ENCODE assay signal across 19 cellular contexts in the genomic region with DNA sequence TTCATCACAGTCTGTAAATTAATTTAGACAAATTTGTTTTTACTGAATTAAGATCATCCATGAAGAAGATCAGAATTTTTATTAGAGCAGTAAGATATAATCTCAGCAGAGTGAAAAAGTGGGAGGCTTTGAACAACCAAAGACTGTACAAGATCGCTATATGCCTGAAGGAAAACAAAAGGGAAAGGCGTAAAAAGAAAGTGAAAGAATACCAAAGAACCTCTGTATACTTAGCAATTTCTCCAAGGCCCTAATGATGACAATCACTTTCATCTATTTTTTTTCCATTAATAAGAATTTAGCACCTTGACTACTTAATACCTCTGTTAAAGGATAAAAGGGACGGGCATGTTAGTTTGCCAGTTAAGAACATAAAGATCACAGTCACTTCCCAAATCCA. TPM values are rescaled to one million over a fixed set of nuclear protein-coding genes. Genes with fewer than 3 reads are reported as not detected.
DNase-seq lines count a peak whose midpoint lies in the region; ATAC-seq and FAIRE-seq lines count a peak whose summit lies in the region.
"Had no signal": no experiment of that assay in that cellular context is flagged by ENCODE, and none has a peak within 500 bp of the region (broad histone marks: within the 10 kb centered on the region; RNA-seq: fewer than 3 reads in every experiment).

No MANE protein-coding gene starts in this region.

- no peaks in the 10 kb centered on the region for H3K36me3 ChIP-seq in small intestine (ENCODE audit: control insufficient read depth in 2 of 2, insufficient read depth in 2 of 2, low read length in 2 of 2)

- no peak overlapping the region for H3K4me3 ChIP-seq in small intestine (ENCODE audit: low read depth in 1 of 2, low read length in 2 of 2)
- H3K4me3 ChIP-seq: GM23338 had no signal

- H3K27me3 ChIP-seq in small intestine (ENCODE audit: control insufficient read depth in 2 of 2, insufficient read depth in 2 of 2, low read length in 2 of 2), result no peaks in the 10 kb centered on the region

- FAIRE-seq in GM19239 (lab: Jason Lieb, UNC) (peak; percentile 35), small intestine (lab: Jason Lieb, UNC) (peak; percentile 61)
- FAIRE-seq: GM12892, GM18507, H54 had no signal

- H3K4me1 ChIP-seq in small intestine (ENCODE audit: control insufficient read depth in 2 of 2, insufficient read depth in 1 of 2, low read depth in 1 of 2, low read length in 1 of 2), result no peaks in the 10 kb centered on the region

- DNase-seq in GM19239 (ENCODE audit: insufficient read length, low spot score), result no peak
- DNase-seq in M059J (ENCODE audit: low read depth), result peak; percentile 6
- peak; percentile 57 for DNase-seq in SK-MEL-5 (ENCODE audit: low read depth, low spot score)
- peak; percentile 40 for DNase-seq in small intestine
- no peak for DNase-seq in kidney glomerular epithelial cell (lab: John Stamatoyannopoulos, UW)
- DNase-seq: AML-193; CD4-positive, alpha-beta T cell; DMS153; DMS79; GDM1; HCEC 1CT; HFFc6 had no signal

- no peak overlapping the region for H3K27ac ChIP-seq in small intestine (ENCODE audit: low read depth in 1 of 2, low read length in 1 of 2)
- H3K27ac ChIP-seq: C4-2B had no signal

- WGBS in small intestine, 3 donors, result 25 to 68% (median 40%) methylated on average over 3 of the region's 3 CpGs

- no peaks in the 10 kb centered on the region for H3K9me3 ChIP-seq in small intestine (ENCODE audit: control insufficient read depth, low read depth)

- in situ Hi-C loops in SK-MEL-5 (cut with HindIII; ENCODE audit: low pct_unique_long_range_greater_than_20kb, low sequenced_read_pairs), result no loop called here

- no peak for ATAC-seq in HG03432 (IDR thresholded peaks at IDR 0.05; ENCODE audit: unreplicated experiment)
- no peak for ATAC-seq in HG03378 (IDR thresholded peaks at IDR 0.05; ENCODE audit: unreplicated experiment)
- ATAC-seq: GM23338 had no signal

RNA-seq across cellular contexts. Expression of gene ABCA10, which starts 38.6 kb away (rescaled TPM):
- not detected in 2 replicates for total RNA-seq in M059J (2014; rRNA removed; shearing (Covaris generic))
- total RNA-seq in SK-MEL-5 (2014; rRNA removed; shearing (Covaris generic)), result 0.67 and 0.98 TPM in 2 replicates
- 0.04 and 0.62 TPM in 2 replicates for polyA plus RNA-seq in SK-MEL-5 (2015; cell fraction: cytosol; rRNA removed)
- 12.4 and 12.8 TPM in 2 replicates for polyA plus RNA-seq in SK-MEL-5 (2015; cell fraction: nucleus; rRNA removed)
- 10 to 100 TPM in 1 of 3 donors, 1 to 10 TPM in 2; 2.4 to 21.0 (median 8.6) TPM for polyA plus RNA-seq in small intestine
- total RNA-seq: GM23338 had no signal
- polyA plus RNA-seq: GM23338 had no signal

RNA-seq across cellular contexts. Expression of gene ABCA5, which starts 59.7 kb away (rescaled TPM):
- 0.05 TPM in 1 of 2 replicates, not detected in the other for total RNA-seq in M059J (2014; rRNA removed; shearing (Covaris generic))
- total RNA-seq in SK-MEL-5 (2014; rRNA removed; shearing (Covaris generic)), result 40.6 and 45.2 TPM in 2 replicates
- 15.4 and 23.8 TPM in 2 replicates for polyA plus RNA-seq in SK-MEL-5 (2015; cell fraction: cytosol; rRNA removed)
- 169 and 196 TPM in 2 replicates for polyA plus RNA-seq in SK-MEL-5 (2015; cell fraction: nucleus; rRNA removed)
- 10 to 100 TPM; 11.5 to 57.0 (median 25.7) TPM for polyA plus RNA-seq in small intestine

Comparison
In these comparisons a context has a peak if more than half of its experiments do, and no peak if none do; other contexts are left out.
1. DNase-seq: peak in M059J (single experiment), SK-MEL-5 (single experiment) and small intestine (single experiment); none in GM19239 (single experiment) and kidney glomerular epithelial cell (single experiment).
2. RNA of gene ABCA5, which starts 59.7 kb away (total RNA-seq): 40.6 to 45.2 TPM in SK-MEL-5; 0.05 TPM in M059J; every median in the first group is over 10 times any median in the second.